In the genomic region with DNA sequence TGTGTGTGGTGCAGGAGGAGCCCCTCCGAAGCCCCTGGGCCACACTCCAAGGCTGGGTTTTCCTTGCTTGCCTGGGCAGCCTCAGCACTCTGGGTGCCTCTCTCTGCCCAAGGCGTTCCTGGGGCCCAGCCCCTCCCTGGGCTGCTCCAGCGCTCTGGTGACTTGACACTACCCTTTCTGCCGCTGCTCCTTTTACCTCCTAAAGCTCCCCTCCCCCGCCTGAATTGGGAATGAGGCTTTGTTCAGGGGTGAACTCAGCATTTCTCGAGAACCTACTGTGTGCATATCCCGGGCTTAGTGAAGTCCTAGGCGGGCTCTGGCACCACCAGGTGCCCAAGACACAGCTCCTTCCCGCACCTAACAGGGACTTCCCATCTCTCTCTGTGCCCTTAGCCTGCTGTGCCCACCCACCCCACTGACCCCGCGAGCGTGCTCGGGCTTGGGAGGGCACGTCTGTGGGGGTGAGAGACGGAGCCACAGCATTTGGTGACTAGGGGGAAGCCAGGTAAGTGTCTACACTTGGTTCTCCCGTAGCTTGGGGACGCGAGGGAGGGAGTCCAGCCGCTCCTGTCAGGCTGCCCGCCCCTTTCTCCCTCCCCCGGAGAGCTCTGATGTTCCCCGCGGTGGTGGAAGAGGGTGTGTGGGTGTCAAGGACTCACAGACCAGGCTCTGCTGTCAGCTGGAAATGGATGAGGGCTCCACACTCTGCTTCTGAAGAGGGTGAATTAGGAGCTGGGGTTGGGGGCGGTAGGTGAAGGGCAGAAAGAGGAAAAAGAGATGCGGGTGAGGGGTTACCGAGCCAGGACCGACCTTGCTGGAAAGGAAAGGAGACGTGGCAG, we compare ENCODE assay signal across 8 cellular contexts. TPM values are rescaled to one million over a fixed set of nuclear protein-coding genes. Genes with fewer than 3 reads are reported as not detected.
DNase-seq lines count a peak whose midpoint lies in the region; ATAC-seq and TF ChIP-seq lines count a peak whose summit lies in the region.

No MANE protein-coding gene starts in this region.

- peaks cover 35% of the 10 kb centered on the region for H3K79me2 ChIP-seq in neural progenitor cell (ENCODE audit: low read depth)

- peak overlapping the region; percentile 39 for H3K27ac Mint-ChIP-seq in neural progenitor cell

- H3K27me3 ChIP-seq in neural progenitor cell: peaks cover 52% of the 10 kb centered on the region

- H3K36me3 ChIP-seq in neural progenitor cell: no peaks in the 10 kb centered on the region

- H2AFZ ChIP-seq in neural progenitor cell (replicated peaks): peak overlapping the region; percentile 30

- no peak overlapping the region for H3K9ac ChIP-seq in neural progenitor cell

- H3K27ac ChIP-seq in neural progenitor cell: no peak overlapping the region

- peaks cover 31% of the 10 kb centered on the region for H4K20me1 ChIP-seq in neural progenitor cell (ENCODE audit: low read depth)

- peak overlapping the region; percentile 88 for H3K4me3 Mint-ChIP-seq in neural progenitor cell

- peak overlapping the region; percentile 93 for H3K4me2 ChIP-seq in neural progenitor cell

- H3K4me1 Mint-ChIP-seq in neural progenitor cell: peaks cover 56% of the 10 kb centered on the region

- no peak for ATAC-seq in HG03565 (IDR thresholded peaks at IDR 0.05; ENCODE audit: unreplicated experiment)

- TF ChIP-seq CTCF in fibroblast of the aortic adventitia (IDR thresholded peaks at IDR 0.05; ENCODE audit: insufficient read depth, low read length) (no peak), neural progenitor cell (IDR thresholded peaks at IDR 0.05) (no peak)

- H3K4me1 ChIP-seq in neural progenitor cell: peaks cover 48% of the 10 kb centered on the region

- H3K9me3 Mint-ChIP-seq in neural progenitor cell: no peaks in the 10 kb centered on the region

- no peaks in the 10 kb centered on the region for H3K36me3 Mint-ChIP-seq in neural progenitor cell

- peaks cover 60% of the 10 kb centered on the region for H3K27me3 Mint-ChIP-seq in neural progenitor cell (ENCODE audit: insufficient read depth, low read depth)

- H3K9me3 ChIP-seq in neural progenitor cell (ENCODE audit: low read depth): no peaks in the 10 kb centered on the region

- H3K4me3 ChIP-seq in Jurkat, Clone E6-1 (ENCODE audit: low read length): peak overlapping the region; percentile 60
- peak overlapping the region; percentile 68 for H3K4me3 ChIP-seq in fibroblast of the aortic adventitia (ENCODE audit: low read depth, low read length)
- H3K4me3 ChIP-seq in neural progenitor cell: peak overlapping the region; percentile 96

- DNase-seq in EH (ENCODE audit: low read depth) (peak; percentile 51), fibroblast of the aortic adventitia (ENCODE audit: low read depth) (peak; percentile 17), neural progenitor cell (ENCODE audit: low spot score) (peak; percentile 77), cerebellar nuclear complex (lab: John Stamatoyannopoulos, UW) (no peak), foreskin melanocyte (no peak)
- DNase-seq in Jurkat, Clone E6-1 (ENCODE audit: low read depth, low spot score): no peak
- DNase-seq in activated CD8-positive, alpha-beta memory T cell treated with anti-CD3 and anti-CD28 coated beads, Interleukin-2, amount 50 U/mL, for 4 hours: peak; percentile 37

- H3F3A ChIP-seq in neural progenitor cell (ENCODE audit: low read depth): peaks cover 31% of the 10 kb centered on the region

RNA-seq across cellular contexts. Expression of gene BAHD1, which starts 1.1 kb away (rescaled TPM):
- 25.8 TPM for polyA plus RNA-seq in Jurkat, Clone E6-1 (2012; ENCODE audit: insufficient read depth, insufficient read length)
- total RNA-seq in fibroblast of the aortic adventitia (ENCODE audit: low replicate concordance) (9.0 and 14.4 TPM in 2 replicates), neural progenitor cell (ENCODE audit: low replicate concordance) (5.8 and 13.7 TPM in 2 replicates)

RNA-seq across cellular contexts. Expression of gene CHST14, which starts 31.1 kb away (rescaled TPM):
- polyA plus RNA-seq in Jurkat, Clone E6-1 (2012; ENCODE audit: insufficient read depth, insufficient read length): 22.4 TPM
- total RNA-seq in fibroblast of the aortic adventitia (ENCODE audit: low replicate concordance) (8.8 and 14.9 TPM in 2 replicates), neural progenitor cell (ENCODE audit: low replicate concordance) (11.9 and 17.5 TPM in 2 replicates)

RNA-seq across cellular contexts. Expression of gene IVD, which starts 34.1 kb away (rescaled TPM):
- 47.8 TPM for polyA plus RNA-seq in Jurkat, Clone E6-1 (2012; ENCODE audit: insufficient read depth, insufficient read length)
- total RNA-seq in fibroblast of the aortic adventitia (ENCODE audit: low replicate concordance) (21.9 and 33.6 TPM in 2 replicates), neural progenitor cell (ENCODE audit: low replicate concordance) (18.0 and 38.4 TPM in 2 replicates)

RNA-seq across cellular contexts. Expression of gene KNSTRN, which starts 57.2 kb away (rescaled TPM):
- polyA plus RNA-seq in Jurkat, Clone E6-1 (2012; ENCODE audit: insufficient read depth, insufficient read length): 150 TPM
- total RNA-seq in fibroblast of the aortic adventitia (ENCODE audit: low replicate concordance) (24.5 and 44.1 TPM in 2 replicates), neural progenitor cell (ENCODE audit: low replicate concordance) (129 and 152 TPM in 2 replicates)

Comparison
In these comparisons a context has a peak if more than half of its experiments do, and no peak if none do; other contexts are left out.
1. DNase-seq: peak in EH (single experiment), activated CD8-positive, alpha-beta memory T cell treated with anti-CD3 and anti-CD28 coated beads, Interleukin-2, amount 50 U/mL, for 4 hours (single experiment), fibroblast of the aortic adventitia (single experiment) and neural progenitor cell (single experiment); none in Jurkat, Clone E6-1 (single experiment), cerebellar nuclear complex (0 of 2) and foreskin melanocyte (single experiment).
2. Peak in every context shown above with its lines, with median percentiles within 50 percentile points of each other: H3K4me3 ChIP-seq.